In the genomic region with DNA sequence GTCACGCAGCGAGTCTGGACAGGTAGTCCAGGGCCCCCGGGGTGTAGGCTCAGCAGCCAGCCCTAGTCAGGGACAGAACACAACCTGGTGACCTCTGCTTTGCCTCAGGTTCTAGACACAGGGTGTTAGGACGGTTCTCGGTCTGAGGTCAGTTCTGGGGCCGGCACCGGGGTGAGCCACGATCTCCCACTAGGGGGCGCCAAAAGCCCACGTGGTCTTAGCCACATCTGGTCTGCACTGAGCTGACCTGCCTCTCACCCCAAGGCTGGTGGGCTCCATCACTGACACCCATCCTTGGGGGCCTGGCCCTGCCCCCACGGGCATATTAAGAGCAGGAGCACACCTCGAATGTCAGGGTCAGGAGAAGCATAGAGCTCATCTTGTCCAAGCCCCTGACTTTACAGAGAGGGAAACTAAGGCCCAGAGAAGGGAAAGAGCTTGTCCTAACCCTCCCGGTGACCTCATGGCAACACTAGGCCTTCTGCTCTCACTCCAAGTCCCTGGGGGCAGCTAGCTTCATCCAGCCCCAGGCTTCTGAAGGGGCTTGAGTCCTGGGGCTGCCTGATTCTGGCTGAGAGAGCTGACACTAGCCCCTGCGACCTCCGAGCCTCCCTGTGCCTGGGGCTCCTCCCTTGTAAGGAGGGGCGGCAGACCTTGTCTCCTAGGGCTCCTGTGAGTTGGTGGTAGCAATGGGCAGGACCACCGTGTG, we compare ENCODE assay signal across 8 cellular contexts. TPM values are rescaled to one million over a fixed set of nuclear protein-coding genes. Genes with fewer than 3 reads are reported as not detected.
DNase-seq lines count a peak whose midpoint lies in the region; ATAC-seq and TF ChIP-seq lines count a peak whose summit lies in the region.

No MANE protein-coding gene starts in this region.

- H3K36me3 ChIP-seq in CD4-positive, CD25-positive, alpha-beta regulatory T cell (ENCODE audit: control insufficient read depth, insufficient read depth, low read length) = no peaks in the 10 kb centered on the region
- H3K36me3 ChIP-seq in prostate gland = no peaks in the 10 kb centered on the region

- H3K9me3 ChIP-seq in CD4-positive, CD25-positive, alpha-beta regulatory T cell (ENCODE audit: control insufficient read depth in 2 of 2, low read length in 2 of 2) = no peaks in the 10 kb centered on the region
- H3K9me3 ChIP-seq in prostate gland = no peaks in the 10 kb centered on the region

- TF ChIP-seq POLR2A in prostate gland (IDR thresholded peaks at IDR 0.05) = no peak

- H3K27me3 Mint-ChIP-seq in CD4-positive, CD25-positive, alpha-beta regulatory T cell = peaks cover 4% of the 10 kb centered on the region
- no peaks in the 10 kb centered on the region for H3K27me3 Mint-ChIP-seq in activated naive CD4-positive, alpha-beta T cell treated with anti-CD3 and anti-CD28 coated beads for 36 hours (ENCODE audit: low read depth)

- H3K4me1 Mint-ChIP-seq in CD4-positive, CD25-positive, alpha-beta regulatory T cell = peaks cover 6 to 41% (median 10%) of the 10 kb centered on the region in 4 donors
- peaks cover 23% of the 10 kb centered on the region for H3K4me1 Mint-ChIP-seq in activated naive CD4-positive, alpha-beta T cell treated with anti-CD3 and anti-CD28 coated beads for 36 hours (ENCODE audit: low read depth)

- intact Hi-C loops in activated naive CD4-positive, alpha-beta T cell treated with anti-CD3 and anti-CD28 coated beads for 36 hours (cut with micrococcal nuclease) = no loop called here
- intact Hi-C loops in Right ventricle myocardium superior (cut with DNase I) = loop anchor here (10.0 kb wide), 1 partner anchor 46 kb away; no protein-coding TSS in a partner anchor
- intact Hi-C loops in prostate gland (cut with DNase I) = loop anchor here (5.0 kb wide), 1 partner anchor 41 kb away; a partner anchor contains a TSS

- H3K4me1 ChIP-seq in CD4-positive, CD25-positive, alpha-beta regulatory T cell (ENCODE audit: control insufficient read depth, insufficient read depth, low read length, poor library complexity, severe bottlenecking) = peaks cover 16% of the 10 kb centered on the region
- H3K4me1 ChIP-seq in prostate gland (replicated peaks) = no peaks in the 10 kb centered on the region

- CTCF ChIA-PET in activated naive CD4-positive, alpha-beta T cell treated with anti-CD3 and anti-CD28 coated beads for 36 hours (lab: Charles Lee) = interaction anchor here (0.6 to 3.9 kb wide), 29 partner anchors 9 to 361 kb away, joined by 3 to 32 read pairs (median 5); a partner anchor contains a TSS

- no peaks in the 10 kb centered on the region for H3K27me3 ChIP-seq in CD4-positive, CD25-positive, alpha-beta regulatory T cell (ENCODE audit: control insufficient read depth, insufficient read depth, low read length)
- H3K27me3 ChIP-seq in prostate gland (replicated peaks; ENCODE audit: insufficient read depth) = no peaks in the 10 kb centered on the region

- peak; percentile 48 to 69 (median 50) for DNase-seq in CD4-positive, CD25-positive, alpha-beta regulatory T cell
- DNase-seq in KG1 (lab: John Stamatoyannopoulos, UW) (peak; percentile 14), SKM-1 treated with dmso at 0.1 percent for 144 hours (lab: John Stamatoyannopoulos, UW; ENCODE audit: unreplicated experiment) (peak; percentile 51), Right ventricle myocardium superior (peak; percentile 89), prostate gland (ENCODE audit: low spot score) (peak; percentile 71)
- peak; percentile 86 for DNase-seq in activated naive CD4-positive, alpha-beta T cell treated with anti-CD3 and anti-CD28 coated beads for 36 hours

- ATAC-seq in CD4-positive, CD25-positive, alpha-beta regulatory T cell (ENCODE audit: low read depth in 2 of 2) = peak; percentile 71 to 76
- peak; percentile 77 for ATAC-seq in GM19455 (IDR thresholded peaks at IDR 0.05; ENCODE audit: unreplicated experiment)
- peak; percentile 95 for ATAC-seq in Right ventricle myocardium superior (ENCODE audit: poor library complexity)
- no peak for ATAC-seq in GM21529 (IDR thresholded peaks at IDR 0.05; ENCODE audit: unreplicated experiment)

- peak overlapping the region in 1 of 4 donors; percentile 27 for H3K4me3 Mint-ChIP-seq in CD4-positive, CD25-positive, alpha-beta regulatory T cell
- H3K4me3 Mint-ChIP-seq in activated naive CD4-positive, alpha-beta T cell treated with anti-CD3 and anti-CD28 coated beads for 36 hours = no peak overlapping the region

- no peaks in the 10 kb centered on the region for H3K36me3 Mint-ChIP-seq in CD4-positive, CD25-positive, alpha-beta regulatory T cell
- no peaks in the 10 kb centered on the region for H3K36me3 Mint-ChIP-seq in activated naive CD4-positive, alpha-beta T cell treated with anti-CD3 and anti-CD28 coated beads for 36 hours (ENCODE audit: low read depth)

- WGBS in prostate gland = 54% methylated on average over 8 of the region's 17 CpGs

- no peak overlapping the region for H3K4me3 ChIP-seq in CD4-positive, CD25-positive, alpha-beta regulatory T cell (ENCODE audit: low read depth, low read length)
- H3K4me3 ChIP-seq in prostate gland = no peak overlapping the region

- peak; percentile 87 to 99 (median 93) for TF ChIP-seq CTCF in prostate gland (IDR thresholded peaks at IDR 0.05)

- no peaks in the 10 kb centered on the region for H3K9me3 Mint-ChIP-seq in CD4-positive, CD25-positive, alpha-beta regulatory T cell
- no peaks in the 10 kb centered on the region for H3K9me3 Mint-ChIP-seq in activated naive CD4-positive, alpha-beta T cell treated with anti-CD3 and anti-CD28 coated beads for 36 hours

- no peak overlapping the region for H3K27ac ChIP-seq in CD4-positive, CD25-positive, alpha-beta regulatory T cell (ENCODE audit: insufficient read depth, low read length, poor library complexity, severe bottlenecking)
- no peak overlapping the region for H3K27ac ChIP-seq in prostate gland

- H3K27ac Mint-ChIP-seq in CD4-positive, CD25-positive, alpha-beta regulatory T cell = peak overlapping the region; percentile 41 to 90 (median 42)
- no peak overlapping the region for H3K27ac Mint-ChIP-seq in activated naive CD4-positive, alpha-beta T cell treated with anti-CD3 and anti-CD28 coated beads for 36 hours

RNA-seq across cellular contexts. Expression of a gene that starts 9.0 kb away (rescaled TPM):
- not detected for total RNA-seq in CD4-positive, CD25-positive, alpha-beta regulatory T cell
- polyA plus RNA-seq in CD4-positive, CD25-positive, alpha-beta regulatory T cell = under 1 TPM; 0.05 to 0.23 (median 0.16) TPM
- not detected for total RNA-seq in activated naive CD4-positive, alpha-beta T cell treated with anti-CD3 and anti-CD28 coated beads for 36 hours
- total RNA-seq in Right ventricle myocardium superior (not detected), prostate gland (not detected)

RNA-seq across cellular contexts. Expression of a gene that starts 43.6 kb away (rescaled TPM):
- 10.7 TPM for total RNA-seq in CD4-positive, CD25-positive, alpha-beta regulatory T cell
- polyA plus RNA-seq in CD4-positive, CD25-positive, alpha-beta regulatory T cell = 1 to 10 TPM; 3.7 to 6.2 (median 5.3) TPM
- 10 to 100 TPM; 10.6 TPM for total RNA-seq in activated naive CD4-positive, alpha-beta T cell treated with anti-CD3 and anti-CD28 coated beads for 36 hours
- total RNA-seq in Right ventricle myocardium superior (1.9 TPM), prostate gland (1 to 10 TPM; 7.3 to 9.5 TPM)

Comparison
In these comparisons a context has a peak if more than half of its experiments do, and no peak if none do; other contexts are left out.
1. DNase-seq: peak in every context shown above with its lines; median percentile 89 in Right ventricle myocardium superior; 86 in activated naive CD4-positive, alpha-beta T cell treated with anti-CD3 and anti-CD28 coated beads for 36 hours; 71 in prostate gland; 51 in SKM-1 treated with dmso at 0.1 percent for 144 hours; 50 in CD4-positive, CD25-positive, alpha-beta regulatory T cell; 14 in KG1.